24 cellular contexts compared by ENCODE assay signal in genomic region chr11:14203392-14203791, GRCh38.
"Had no signal": no experiment of that assay in that cellular context is flagged by ENCODE, and none has a peak within 500 bp of the region (broad histone marks: within the 10 kb centered on the region; RNA-seq: fewer than 3 reads in every experiment).

No MANE protein-coding gene starts in this region.

- H3K9me3 Mint-ChIP-seq: activated CD4-positive, alpha-beta memory T cell treated with anti-CD3 and anti-CD28 coated beads, Interleukin-2, amount 10 ng/mL, durations not matched to agents 7 days and 5 days; activated CD4-positive, alpha-beta T cell treated with anti-CD3 and anti-CD28 coated beads, Interleukin-2, amount 10 ng/mL, durations not matched to agents 7 days and 5 days; activated T-cell treated with anti-CD3 and anti-CD28 coated beads, Interleukin-2, amount 50 U/mL, for 24 hours; activated T-helper 17 cell treated with anti-CD3 and anti-CD28 coated beads, Interleukin-2, amount 50 U/mL, for 72 hours; dendritic cell treated with granulocyte-macrophage colony-stimulating factor and Interleukin-4, amounts not matched to agents 40 ng/mL and 50 ng/mL, for 4 days; natural killer cell had no signal

- H3K36me3 ChIP-seq: heart left ventricle, right atrium auricular region, transverse colon had no signal

- H3K27ac ChIP-seq: heart left ventricle, right atrium auricular region, testis, transverse colon had no signal

- H3K36me3 Mint-ChIP-seq: immature natural killer cell, natural killer cell had no signal

- H3K9me3 ChIP-seq: heart left ventricle, right atrium auricular region, testis, transverse colon had no signal

- H3K4me3 ChIP-seq: heart left ventricle, lung, right atrium auricular region, testis, transverse colon had no signal

- ATAC-seq: esophagus mucosa, heart left ventricle, natural killer cell had no signal

- H3K27me3 Mint-ChIP-seq: activated T-cell treated with anti-CD3 and anti-CD28 coated beads, Interleukin-2, amount 50 U/mL, for 24 hours; activated T-helper 17 cell treated with anti-CD3 and anti-CD28 coated beads, Interleukin-2, amount 50 U/mL, for 72 hours had no signal

- H3K4me1 Mint-ChIP-seq: endodermal cell, immature natural killer cell, natural killer cell had no signal

- H3K4me3 Mint-ChIP-seq: activated CD4-positive, alpha-beta T cell treated with anti-CD3 and anti-CD28 coated beads, Interleukin-2, amount 10 ng/mL, durations not matched to agents 7 days and 5 days; activated T-cell treated with anti-CD3 and anti-CD28 coated beads, Interleukin-2, amount 50 U/mL, for 24 hours; dendritic cell treated with granulocyte-macrophage colony-stimulating factor and Interleukin-4, amounts not matched to agents 40 ng/mL and 50 ng/mL, for 4 days; endodermal cell; immature natural killer cell; natural killer cell had no signal

- H3K27me3 ChIP-seq: heart left ventricle, right atrium auricular region, testis, transverse colon had no signal

- H3K27ac Mint-ChIP-seq: activated CD4-positive, alpha-beta memory T cell treated with anti-CD3 and anti-CD28 coated beads, Interleukin-2, amount 10 ng/mL, durations not matched to agents 7 days and 5 days; activated T-cell treated with anti-CD3 and anti-CD28 coated beads, Interleukin-2, amount 50 U/mL, for 24 hours; dendritic cell treated with granulocyte-macrophage colony-stimulating factor and Interleukin-4, amounts not matched to agents 40 ng/mL and 50 ng/mL, for 4 days; endodermal cell; immature natural killer cell; natural killer cell had no signal

- DNase-seq: activated CD4-positive, alpha-beta memory T cell treated with anti-CD3 and anti-CD28 coated beads, Interleukin-2, amount 10 ng/mL, durations not matched to agents 7 days and 5 days; activated CD4-positive, alpha-beta T cell treated with anti-CD3 and anti-CD28 coated beads, Interleukin-2, amount 10 ng/mL, durations not matched to agents 7 days and 5 days; activated CD4-positive, CD25-positive, alpha-beta regulatory T cell treated with anti-CD3 and anti-CD28 coated beads, Interleukin-2, amount 50 U/mL, for 72 hours; activated CD8-positive, alpha-beta memory T cell treated with anti-CD3 and anti-CD28 coated beads, Interleukin-2, amount 50 U/mL, for 48 hours; activated gamma-delta T cell treated with Interleukin-2 at 50 U/mL for 16 hours; activated naive CD4-positive, alpha-beta T cell treated with anti-CD3 and anti-CD28 coated beads, Interleukin-2, amount 50 U/mL, for 16 hours; activated T-cell treated with anti-CD3 and anti-CD28 coated beads, Interleukin-2, amount 50 U/mL, for 24 hours; amniotic stem cell; endodermal cell; foreskin fibroblast; heart left ventricle; hypothalamus; immature natural killer cell; mesendoderm; natural killer cell; stimulated activated CD4-positive, alpha-beta T cell treated with anti-CD3 and anti-CD28 coated beads, Interleukin-15, amount 100 ng/mL, for 24 hours; stimulated activated naive CD4-positive, alpha-beta T cell treated with Interleukin-2 at 50 U/mL for 16 hours; testis; transverse colon had no signal

- H3K4me1 ChIP-seq: heart left ventricle, right atrium auricular region, testis, transverse colon had no signal
